In the genomic region with DNA sequence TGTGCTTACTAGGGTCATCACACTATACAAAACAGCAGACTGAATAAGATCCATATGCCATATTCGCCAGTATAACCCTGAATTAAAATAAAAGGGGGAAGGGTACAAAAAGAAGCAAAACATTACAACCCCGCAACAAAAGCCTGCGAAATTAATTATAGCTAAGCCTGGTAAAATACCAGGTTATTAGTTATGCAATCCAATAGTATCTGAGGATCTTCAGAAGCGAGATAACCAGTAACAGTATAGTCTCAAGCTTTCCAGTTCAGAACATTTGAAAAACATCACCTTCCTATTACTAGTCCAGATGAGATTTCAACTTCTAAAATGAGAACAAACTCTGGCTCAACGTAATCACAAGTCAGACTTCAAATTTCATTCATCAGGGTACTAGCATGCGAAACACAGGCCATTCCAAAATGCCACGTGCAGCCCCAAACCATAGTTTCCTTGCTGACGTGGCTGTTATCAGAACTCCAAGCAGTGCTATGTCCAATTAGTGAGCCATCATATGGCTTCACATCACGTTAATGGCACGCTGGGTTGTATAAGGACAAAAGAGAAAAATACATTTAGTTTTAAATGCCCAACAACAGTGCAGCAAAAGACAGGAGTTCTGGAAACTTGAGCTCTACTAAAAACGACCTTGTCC, we compare ENCODE assay signal across 1 cellular context.
TF ChIP-seq lines count a peak whose summit lies in the region.

No MANE protein-coding gene starts in this region.

TF ChIP-seq in HepG2, 621 proteins besides CTCF, POLR2A, EP300 and RAD21 (continued from another document and continues in another):
- TF ChIP-seq, protein P1, sequence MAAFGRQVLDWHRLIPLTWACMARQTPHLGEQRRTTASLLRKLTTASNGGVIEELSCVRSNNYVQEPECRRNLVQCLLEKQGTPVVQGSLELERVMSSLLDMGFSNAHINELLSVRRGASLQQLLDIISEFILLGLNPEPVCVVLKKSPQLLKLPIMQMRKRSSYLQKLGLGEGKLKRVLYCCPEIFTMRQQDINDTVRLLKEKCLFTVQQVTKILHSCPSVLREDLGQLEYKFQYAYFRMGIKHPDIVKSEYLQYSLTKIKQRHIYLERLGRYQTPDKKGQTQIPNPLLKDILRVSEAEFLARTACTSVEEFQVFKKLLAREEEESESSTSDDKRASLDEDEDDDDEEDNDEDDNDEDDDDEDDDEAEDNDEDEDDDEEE (CRISPR knock-in tag; IDR thresholded peaks at IDR 0.05), result no peak
- TF ChIP-seq, protein P2, sequence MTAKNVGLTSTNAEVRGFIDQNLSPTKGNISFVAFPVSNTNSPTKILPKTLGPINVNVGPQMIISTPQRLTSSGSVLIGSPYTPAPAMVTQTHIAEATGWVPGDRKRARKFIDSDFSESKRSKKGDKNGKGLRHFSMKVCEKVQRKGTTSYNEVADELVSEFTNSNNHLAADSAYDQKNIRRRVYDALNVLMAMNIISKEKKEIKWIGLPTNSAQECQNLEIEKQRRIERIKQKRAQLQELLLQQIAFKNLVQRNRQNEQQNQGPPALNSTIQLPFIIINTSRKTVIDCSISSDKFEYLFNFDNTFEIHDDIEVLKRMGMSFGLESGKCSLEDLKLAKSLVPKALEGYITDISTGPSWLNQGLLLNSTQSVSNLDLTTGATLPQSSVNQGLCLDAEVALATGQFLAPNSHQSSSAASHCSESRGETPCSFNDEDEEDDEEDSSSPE (CRISPR knock-in tag; IDR thresholded peaks at IDR 0.05), result peak; percentile 68; the same call in 1 of the 2 replicates
- TF ChIP-seq FOXJ3 (CRISPR knock-in tag; IDR thresholded peaks at IDR 0.05; ENCODE audit: borderline replicate concordance) (no peak), ZNF670 (CRISPR knock-in tag; IDR thresholded peaks at IDR 0.05; ENCODE audit: borderline replicate concordance) (peak; percentile 58; the same call in 1 of the 2 replicates), ZSCAN21 (CRISPR knock-in tag; IDR thresholded peaks at IDR 0.05; ENCODE audit: borderline replicate concordance) (no peak), ARNTL (CRISPR knock-in tag; IDR thresholded peaks at IDR 0.05) (0 out of 2 replicates have a peak, but pooled peaks have one; percentile 31), TEAD3 (CRISPR knock-in tag; optimal IDR thresholded peaks at IDR 0.05; ENCODE audit: borderline replicate concordance) (peak; percentile 14), SMC3 (IDR thresholded peaks at IDR 0.05; ENCODE audit: low read length) (no peak), ZSCAN12 (CRISPR knock-in tag; IDR thresholded peaks at IDR 0.05) (no peak), ZNF121 (CRISPR knock-in tag; IDR thresholded peaks at IDR 0.05) (no peak), ZMYM4 (CRISPR knock-in tag; IDR thresholded peaks at IDR 0.05) (no peak), ZSCAN9 (CRISPR knock-in tag; IDR thresholded peaks at IDR 0.05; ENCODE audit: borderline replicate concordance) (no peak), ZNF17 (CRISPR knock-in tag; IDR thresholded peaks at IDR 0.05) (no peak), AHR (CRISPR knock-in tag; IDR thresholded peaks at IDR 0.05) (no peak), ZNF530 (CRISPR knock-in tag; IDR thresholded peaks at IDR 0.05; ENCODE audit: low read depth) (no peak), MAFK (conservative IDR thresholded peaks at IDR 0.05 in 1 of 2, IDR thresholded peaks at IDR 0.05 in 1 of 2; ENCODE audit: low read length in 2 of 2) (peak; percentile 65 to 81), EEA1 (CRISPR knock-in tag; IDR thresholded peaks at IDR 0.05; ENCODE audit: borderline replicate concordance) (no peak)
- TF ChIP-seq, protein P3, sequence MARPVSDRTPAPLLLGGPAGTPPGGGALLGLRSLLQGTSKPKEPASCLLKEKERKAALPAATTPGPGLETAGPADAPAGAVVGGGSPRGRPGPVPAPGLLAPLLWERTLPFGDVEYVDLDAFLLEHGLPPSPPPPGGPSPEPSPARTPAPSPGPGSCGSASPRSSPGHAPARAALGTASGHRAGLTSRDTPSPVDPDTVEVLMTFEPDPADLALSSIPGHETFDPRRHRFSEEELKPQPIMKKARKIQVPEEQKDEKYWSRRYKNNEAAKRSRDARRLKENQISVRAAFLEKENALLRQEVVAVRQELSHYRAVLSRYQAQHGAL (CRISPR knock-in tag; IDR thresholded peaks at IDR 0.05; ENCODE audit: not compliant biosample characterization), result no peak
- TF ChIP-seq, protein P4, sequence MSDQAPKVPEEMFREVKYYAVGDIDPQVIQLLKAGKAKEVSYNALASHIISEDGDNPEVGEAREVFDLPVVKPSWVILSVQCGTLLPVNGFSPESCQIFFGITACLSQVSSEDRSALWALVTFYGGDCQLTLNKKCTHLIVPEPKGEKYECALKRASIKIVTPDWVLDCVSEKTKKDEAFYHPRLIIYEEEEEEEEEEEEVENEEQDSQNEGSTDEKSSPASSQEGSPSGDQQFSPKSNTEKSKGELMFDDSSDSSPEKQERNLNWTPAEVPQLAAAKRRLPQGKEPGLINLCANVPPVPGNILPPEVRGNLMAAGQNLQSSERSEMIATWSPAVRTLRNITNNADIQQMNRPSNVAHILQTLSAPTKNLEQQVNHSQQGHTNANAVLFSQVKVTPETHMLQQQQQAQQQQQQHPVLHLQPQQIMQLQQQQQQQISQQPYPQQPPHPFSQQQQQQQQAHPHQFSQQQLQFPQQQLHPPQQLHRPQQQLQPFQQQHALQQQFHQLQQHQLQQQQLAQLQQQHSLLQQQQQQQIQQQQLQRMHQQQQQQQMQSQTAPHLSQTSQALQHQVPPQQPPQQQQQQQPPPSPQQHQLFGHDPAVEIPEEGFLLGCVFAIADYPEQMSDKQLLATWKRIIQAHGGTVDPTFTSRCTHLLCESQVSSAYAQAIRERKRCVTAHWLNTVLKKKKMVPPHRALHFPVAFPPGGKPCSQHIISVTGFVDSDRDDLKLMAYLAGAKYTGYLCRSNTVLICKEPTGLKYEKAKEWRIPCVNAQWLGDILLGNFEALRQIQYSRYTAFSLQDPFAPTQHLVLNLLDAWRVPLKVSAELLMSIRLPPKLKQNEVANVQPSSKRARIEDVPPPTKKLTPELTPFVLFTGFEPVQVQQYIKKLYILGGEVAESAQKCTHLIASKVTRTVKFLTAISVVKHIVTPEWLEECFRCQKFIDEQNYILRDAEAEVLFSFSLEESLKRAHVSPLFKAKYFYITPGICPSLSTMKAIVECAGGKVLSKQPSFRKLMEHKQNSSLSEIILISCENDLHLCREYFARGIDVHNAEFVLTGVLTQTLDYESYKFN (CRISPR knock-in tag; conservative IDR thresholded peaks at IDR 0.05), result no peak
- TF ChIP-seq, protein P5, sequence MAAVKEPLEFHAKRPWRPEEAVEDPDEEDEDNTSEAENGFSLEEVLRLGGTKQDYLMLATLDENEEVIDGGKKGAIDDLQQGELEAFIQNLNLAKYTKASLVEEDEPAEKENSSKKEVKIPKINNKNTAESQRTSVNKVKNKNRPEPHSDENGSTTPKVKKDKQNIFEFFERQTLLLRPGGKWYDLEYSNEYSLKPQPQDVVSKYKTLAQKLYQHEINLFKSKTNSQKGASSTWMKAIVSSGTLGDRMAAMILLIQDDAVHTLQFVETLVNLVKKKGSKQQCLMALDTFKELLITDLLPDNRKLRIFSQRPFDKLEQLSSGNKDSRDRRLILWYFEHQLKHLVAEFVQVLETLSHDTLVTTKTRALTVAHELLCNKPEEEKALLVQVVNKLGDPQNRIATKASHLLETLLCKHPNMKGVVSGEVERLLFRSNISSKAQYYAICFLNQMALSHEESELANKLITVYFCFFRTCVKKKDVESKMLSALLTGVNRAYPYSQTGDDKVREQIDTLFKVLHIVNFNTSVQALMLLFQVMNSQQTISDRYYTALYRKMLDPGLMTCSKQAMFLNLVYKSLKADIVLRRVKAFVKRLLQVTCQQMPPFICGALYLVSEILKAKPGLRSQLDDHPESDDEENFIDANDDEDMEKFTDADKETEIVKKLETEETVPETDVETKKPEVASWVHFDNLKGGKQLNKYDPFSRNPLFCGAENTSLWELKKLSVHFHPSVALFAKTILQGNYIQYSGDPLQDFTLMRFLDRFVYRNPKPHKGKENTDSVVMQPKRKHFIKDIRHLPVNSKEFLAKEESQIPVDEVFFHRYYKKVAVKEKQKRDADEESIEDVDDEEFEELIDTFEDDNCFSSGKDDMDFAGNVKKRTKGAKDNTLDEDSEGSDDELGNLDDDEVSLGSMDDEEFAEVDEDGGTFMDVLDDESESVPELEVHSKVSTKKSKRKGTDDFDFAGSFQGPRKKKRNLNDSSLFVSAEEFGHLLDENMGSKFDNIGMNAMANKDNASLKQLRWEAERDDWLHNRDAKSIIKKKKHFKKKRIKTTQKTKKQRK (IDR thresholded peaks at IDR 0.05; ENCODE audit: low read length), result no peak
- TF ChIP-seq, protein P6, sequence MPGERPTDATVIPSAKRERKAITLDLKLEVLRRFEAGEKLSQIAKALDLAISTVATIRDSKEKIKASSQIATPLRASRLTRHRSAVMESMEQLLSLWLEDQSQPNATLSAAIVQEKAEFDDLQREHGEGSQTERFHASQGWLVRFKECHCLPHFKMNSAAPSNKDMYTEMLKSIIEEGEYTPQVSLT (CRISPR knock-in tag; IDR thresholded peaks at IDR 0.05; ENCODE audit: borderline replicate concordance, low read depth), result no peak
- TF ChIP-seq, protein P7, sequence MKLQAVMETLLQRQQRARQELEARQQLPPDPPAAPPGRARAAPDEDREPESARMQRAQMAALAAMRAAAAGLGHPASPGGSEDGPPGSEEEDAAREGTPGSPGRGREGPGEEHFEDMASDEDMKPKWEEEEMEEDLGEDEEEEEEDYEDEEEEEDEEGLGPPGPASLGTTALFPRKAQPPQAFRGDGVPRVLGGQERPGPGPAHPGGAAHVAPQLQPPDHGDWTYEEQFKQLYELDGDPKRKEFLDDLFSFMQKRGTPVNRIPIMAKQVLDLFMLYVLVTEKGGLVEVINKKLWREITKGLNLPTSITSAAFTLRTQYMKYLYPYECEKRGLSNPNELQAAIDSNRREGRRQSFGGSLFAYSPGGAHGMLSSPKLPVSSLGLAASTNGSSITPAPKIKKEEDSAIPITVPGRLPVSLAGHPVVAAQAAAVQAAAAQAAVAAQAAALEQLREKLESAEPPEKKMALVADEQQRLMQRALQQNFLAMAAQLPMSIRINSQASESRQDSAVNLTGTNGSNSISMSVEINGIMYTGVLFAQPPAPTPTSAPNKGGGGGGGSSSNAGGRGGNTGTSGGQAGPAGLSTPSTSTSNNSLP (IDR thresholded peaks at IDR 0.05; ENCODE audit: low read depth, low read length), result no peak; the same call in 1 of the 2 replicates
- TF ChIP-seq, protein P8, sequence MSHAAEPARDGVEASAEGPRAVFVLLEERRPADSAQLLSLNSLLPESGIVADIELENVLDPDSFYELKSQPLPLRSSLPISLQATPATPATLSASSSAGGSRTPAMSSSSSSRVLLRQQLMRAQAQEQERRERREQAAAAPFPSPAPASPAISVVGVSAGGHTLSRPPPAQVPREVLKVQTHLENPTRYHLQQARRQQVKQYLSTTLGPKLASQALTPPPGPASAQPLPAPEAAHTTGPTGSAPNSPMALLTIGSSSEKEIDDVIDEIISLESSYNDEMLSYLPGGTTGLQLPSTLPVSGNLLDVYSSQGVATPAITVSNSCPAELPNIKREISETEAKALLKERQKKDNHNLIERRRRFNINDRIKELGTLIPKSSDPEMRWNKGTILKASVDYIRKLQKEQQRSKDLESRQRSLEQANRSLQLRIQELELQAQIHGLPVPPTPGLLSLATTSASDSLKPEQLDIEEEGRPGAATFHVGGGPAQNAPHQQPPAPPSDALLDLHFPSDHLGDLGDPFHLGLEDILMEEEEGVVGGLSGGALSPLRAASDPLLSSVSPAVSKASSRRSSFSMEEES (CRISPR knock-in tag; IDR thresholded peaks at IDR 0.05), result peak; percentile 15; the same call in 1 of the 2 replicates
- TF ChIP-seq, protein P9, sequence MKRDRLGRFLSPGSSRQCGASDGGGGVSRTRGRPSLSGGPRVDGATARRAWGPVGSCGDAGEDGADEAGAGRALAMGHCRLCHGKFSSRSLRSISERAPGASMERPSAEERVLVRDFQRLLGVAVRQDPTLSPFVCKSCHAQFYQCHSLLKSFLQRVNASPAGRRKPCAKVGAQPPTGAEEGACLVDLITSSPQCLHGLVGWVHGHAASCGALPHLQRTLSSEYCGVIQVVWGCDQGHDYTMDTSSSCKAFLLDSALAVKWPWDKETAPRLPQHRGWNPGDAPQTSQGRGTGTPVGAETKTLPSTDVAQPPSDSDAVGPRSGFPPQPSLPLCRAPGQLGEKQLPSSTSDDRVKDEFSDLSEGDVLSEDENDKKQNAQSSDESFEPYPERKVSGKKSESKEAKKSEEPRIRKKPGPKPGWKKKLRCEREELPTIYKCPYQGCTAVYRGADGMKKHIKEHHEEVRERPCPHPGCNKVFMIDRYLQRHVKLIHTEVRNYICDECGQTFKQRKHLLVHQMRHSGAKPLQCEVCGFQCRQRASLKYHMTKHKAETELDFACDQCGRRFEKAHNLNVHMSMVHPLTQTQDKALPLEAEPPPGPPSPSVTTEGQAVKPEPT (CRISPR knock-in tag; IDR thresholded peaks at IDR 0.05; ENCODE audit: low read depth), result no peak
- TF ChIP-seq, protein P10, sequence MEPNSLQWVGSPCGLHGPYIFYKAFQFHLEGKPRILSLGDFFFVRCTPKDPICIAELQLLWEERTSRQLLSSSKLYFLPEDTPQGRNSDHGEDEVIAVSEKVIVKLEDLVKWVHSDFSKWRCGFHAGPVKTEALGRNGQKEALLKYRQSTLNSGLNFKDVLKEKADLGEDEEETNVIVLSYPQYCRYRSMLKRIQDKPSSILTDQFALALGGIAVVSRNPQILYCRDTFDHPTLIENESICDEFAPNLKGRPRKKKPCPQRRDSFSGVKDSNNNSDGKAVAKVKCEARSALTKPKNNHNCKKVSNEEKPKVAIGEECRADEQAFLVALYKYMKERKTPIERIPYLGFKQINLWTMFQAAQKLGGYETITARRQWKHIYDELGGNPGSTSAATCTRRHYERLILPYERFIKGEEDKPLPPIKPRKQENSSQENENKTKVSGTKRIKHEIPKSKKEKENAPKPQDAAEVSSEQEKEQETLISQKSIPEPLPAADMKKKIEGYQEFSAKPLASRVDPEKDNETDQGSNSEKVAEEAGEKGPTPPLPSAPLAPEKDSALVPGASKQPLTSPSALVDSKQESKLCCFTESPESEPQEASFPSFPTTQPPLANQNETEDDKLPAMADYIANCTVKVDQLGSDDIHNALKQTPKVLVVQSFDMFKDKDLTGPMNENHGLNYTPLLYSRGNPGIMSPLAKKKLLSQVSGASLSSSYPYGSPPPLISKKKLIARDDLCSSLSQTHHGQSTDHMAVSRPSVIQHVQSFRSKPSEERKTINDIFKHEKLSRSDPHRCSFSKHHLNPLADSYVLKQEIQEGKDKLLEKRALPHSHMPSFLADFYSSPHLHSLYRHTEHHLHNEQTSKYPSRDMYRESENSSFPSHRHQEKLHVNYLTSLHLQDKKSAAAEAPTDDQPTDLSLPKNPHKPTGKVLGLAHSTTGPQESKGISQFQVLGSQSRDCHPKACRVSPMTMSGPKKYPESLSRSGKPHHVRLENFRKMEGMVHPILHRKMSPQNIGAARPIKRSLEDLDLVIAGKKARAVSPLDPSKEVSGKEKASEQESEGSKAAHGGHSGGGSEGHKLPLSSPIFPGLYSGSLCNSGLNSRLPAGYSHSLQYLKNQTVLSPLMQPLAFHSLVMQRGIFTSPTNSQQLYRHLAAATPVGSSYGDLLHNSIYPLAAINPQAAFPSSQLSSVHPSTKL (CRISPR knock-in tag; IDR thresholded peaks at IDR 0.05), result no peak; the same call in 1 of the 2 replicates
